12 cellular contexts compared by ENCODE assay signal in genomic region chr9:136995772-136996308, GRCh38. TPM values are rescaled to one million over a fixed set of nuclear protein-coding genes. Genes with fewer than 3 reads are reported as not detected.
DNase-seq lines count a peak whose midpoint lies in the region; FAIRE-seq and TF ChIP-seq lines count a peak whose summit lies in the region.
"Had no signal": no experiment of that assay in that cellular context is flagged by ENCODE, and none has a peak within 500 bp of the region (broad histone marks: within the 10 kb centered on the region; RNA-seq: fewer than 3 reads in every experiment).

No MANE protein-coding gene starts in this region.

- H3K9ac ChIP-seq in Karpas-422 (ENCODE audit: low read length) (no peak overlapping the region), mammary epithelial cell (ENCODE audit: insufficient read depth, low read length) (no peak overlapping the region), trophoblast cell (ENCODE audit: low read length) (peak overlapping the region; percentile 19)

- peak overlapping the region; percentile 30 for H3K4me2 ChIP-seq in Karpas-422 (ENCODE audit: low read depth, low read length, poor library complexity, severe bottlenecking)
- peak overlapping the region; percentile 83 for H3K4me2 ChIP-seq in mammary epithelial cell (ENCODE audit: insufficient read depth, low read depth, low read length)
- H3K4me2 ChIP-seq in trophoblast cell (ENCODE audit: low read length), result peak overlapping the region; percentile 57

- peak overlapping the region; percentile 61 for H3K4ac ChIP-seq in trophoblast cell (ENCODE audit: low read depth, low read length)

- peak overlapping the region; percentile 88 for H4K91ac ChIP-seq in trophoblast cell (ENCODE audit: low read depth, low read length)

- peak overlapping the region; percentile 57 for H2BK120ac ChIP-seq in trophoblast cell (ENCODE audit: insufficient read depth, low read length, poor library complexity)

- no peaks in the 10 kb centered on the region for H3K36me3 ChIP-seq in Karpas-422 (ENCODE audit: insufficient read depth, low read length)
- no peaks in the 10 kb centered on the region for H3K36me3 ChIP-seq in mammary epithelial cell (ENCODE audit: insufficient read depth, low read length)
- H3K36me3 ChIP-seq in trophoblast cell (ENCODE audit: control insufficient read depth in 1 of 2, insufficient read depth in 2 of 2, low read length in 2 of 2), result peaks cover 15 to 21% of the 10 kb centered on the region in 2 experiments

- intact Hi-C loops in mammary epithelial cell (cut with micrococcal nuclease), result loop anchor here (5.0 kb wide), 1 partner anchor 49 kb away; the partner anchor contains the start of gene C8G

- peak overlapping the region; percentile 80 for H4K12ac ChIP-seq in trophoblast cell (ENCODE audit: low read depth, low read length)

- peaks cover 30% of the 10 kb centered on the region for H3K4me1 ChIP-seq in Karpas-422 (ENCODE audit: low read length)
- H3K4me1 ChIP-seq in mammary epithelial cell (ENCODE audit: insufficient read depth, low read length), result peaks cover 38% of the 10 kb centered on the region
- peaks cover 44 to 60% of the 10 kb centered on the region in 2 experiments for H3K4me1 ChIP-seq in trophoblast cell (ENCODE audit: control insufficient read depth in 1 of 2, insufficient read depth in 2 of 2, low read length in 2 of 2)

- CTCF ChIA-PET in mammary epithelial cell (lab: Charles Lee; ENCODE audit: low non-redundant PET), result interaction anchor here (0.6 to 0.7 kb wide), 2 partner anchors 189 to 205 kb away, joined by 3 to 4 read pairs; partner anchors contain the start of gene TMEM141

- in situ Hi-C loops in mammary epithelial cell (cut with MboI; ENCODE audit: low sequenced_read_pairs in 2 of 2), result no loop called here

- dilution Hi-C loops in mammary epithelial cell (cut with HindIII; ENCODE audit: low sequenced_read_pairs), result no loop called here

- H4K20me1 ChIP-seq in Karpas-422 (ENCODE audit: insufficient read depth, low read depth, low read length), result peaks cover 6% of the 10 kb centered on the region; the same call in 1 of the 2 replicates
- H4K20me1 ChIP-seq in mammary epithelial cell (ENCODE audit: insufficient read depth, low read length), result no peaks in the 10 kb centered on the region

- no peaks in the 10 kb centered on the region for H3K9me2 ChIP-seq in Karpas-422 (replicated peaks; ENCODE audit: insufficient read depth, low read length)

- no peak for FAIRE-seq in GM12891 (lab: Jason Lieb, UNC)
- FAIRE-seq: A204.1, islet of Langerhans had no signal

- DNase-seq in DMS 273 (lab: John Stamatoyannopoulos, UW; ENCODE audit: unreplicated experiment), result peak; percentile 58
- no peak for DNase-seq in DMS 273 treated with DMSO at 0.1 percent for 48 hours (lab: John Stamatoyannopoulos, UW)
- DNase-seq in Karpas-422, result no peak
- DNase-seq in mammary epithelial cell, result no peak
- no peak for DNase-seq in trophoblast cell
- no peak for DNase-seq in dermis blood vessel endothelial cell
- no peak for DNase-seq in stimulated activated CD4-positive, alpha-beta T cell treated with anti-CD3 and anti-CD28 coated beads, Interleukin-4, amount 100 ng/mL, for 24 hours
- DNase-seq in GM12891 (ENCODE audit: insufficient read length, low spot score), result no peak
- DNase-seq: SHP77 treated with DMSO at 0.1 percent for 48 hours had no signal

- peak overlapping the region; percentile 96 for H2AK5ac ChIP-seq in trophoblast cell (ENCODE audit: low read length)

- TF ChIP-seq CTCF in mammary epithelial cell (conservative IDR thresholded peaks at IDR 0.05 in 1 of 2, IDR thresholded peaks at IDR 0.05 in 1 of 2; ENCODE audit: extremely low read depth in 1 of 2, insufficient read depth in 1 of 2, low read depth in 1 of 2, low read length in 2 of 2), result no peak

- H3K4me3 ChIP-seq in Karpas-422 (ENCODE audit: low read length), result no peak overlapping the region
- peak overlapping the region in 1 of 3 experiments; percentile 45 for H3K4me3 ChIP-seq in mammary epithelial cell (replicated peaks in 1 of 3; ENCODE audit: insufficient read depth in 1 of 3, low read depth in 2 of 3, low read length in 3 of 3)
- no peak overlapping the region for H3K4me3 ChIP-seq in trophoblast cell (ENCODE audit: low read depth, low read length)

- peak overlapping the region; percentile 83 for H2BK5ac ChIP-seq in trophoblast cell (ENCODE audit: low read depth, low read length, poor library complexity)

- peak overlapping the region; percentile 83 for H3K18ac ChIP-seq in trophoblast cell (ENCODE audit: low read length)

- H4K8ac ChIP-seq in trophoblast cell (ENCODE audit: low read depth, low read length), result peak overlapping the region; percentile 84

- 17% methylated on average over 3 of the region's 12 CpGs for WGBS in mammary epithelial cell (ENCODE audit: low coverage, missing lambda C conversion rate)
- no CpG with 5 or more reads among the region's 12 CpGs for WGBS in trophoblast cell (ENCODE audit: extremely low coverage, insufficient coverage, insufficient read length)

- H2AFZ ChIP-seq in Karpas-422 (ENCODE audit: low read length), result no peak overlapping the region
- no peak overlapping the region for H2AFZ ChIP-seq in mammary epithelial cell (ENCODE audit: low read depth, low read length)
- peak overlapping the region; percentile 30 for H2AFZ ChIP-seq in trophoblast cell (ENCODE audit: insufficient read depth, low read length, poor library complexity)

- H3K14ac ChIP-seq in trophoblast cell (ENCODE audit: low read length), result peak overlapping the region; percentile 86

- no peak overlapping the region for H3K23ac ChIP-seq in trophoblast cell (ENCODE audit: low read length)

- H3K79me2 ChIP-seq in Karpas-422 (ENCODE audit: low read length) (0 out of 2 replicates have a peak, but pooled peaks cover 5% of the 10 kb centered on the region), mammary epithelial cell (ENCODE audit: insufficient read depth, low read length) (peaks cover 12% of the 10 kb centered on the region), trophoblast cell (ENCODE audit: control insufficient read depth, insufficient read depth, low read length, poor library complexity) (peaks cover 15% of the 10 kb centered on the region)

- TF ChIP-seq POLR2A in GM12891 (IDR thresholded peaks at IDR 0.05; ENCODE audit: low read depth, low read length), result no peak

- H3K27ac ChIP-seq in Karpas-422 (ENCODE audit: low read length), result no peak overlapping the region
- H3K27ac ChIP-seq in mammary epithelial cell (ENCODE audit: insufficient read depth, low read depth, low read length), result no peak overlapping the region
- peak overlapping the region; percentile 63 for H3K27ac ChIP-seq in trophoblast cell (ENCODE audit: low read depth, low read length)
- H3K27ac ChIP-seq: HL-60 had no signal

- H3K79me1 ChIP-seq in trophoblast cell (ENCODE audit: low read length), result peaks cover 46% of the 10 kb centered on the region

- H3K27me3 ChIP-seq in Karpas-422 (ENCODE audit: low read length) (no peaks in the 10 kb centered on the region), mammary epithelial cell (ENCODE audit: insufficient read depth, low read length) (no peaks in the 10 kb centered on the region), trophoblast cell (ENCODE audit: insufficient read depth, low read length) (no peaks in the 10 kb centered on the region)

- BruUV-seq in mammary epithelial cell (replicated peaks; lab: Mats Ljungman, UMichigan), result no TSS peak

- peak overlapping the region; percentile 79 for H2BK12ac ChIP-seq in trophoblast cell (ENCODE audit: low read length)

- H3K9me3 ChIP-seq in Karpas-422 (ENCODE audit: low read length), result no peaks in the 10 kb centered on the region
- H3K9me3 ChIP-seq in mammary epithelial cell (replicated peaks; ENCODE audit: insufficient read depth, low read length), result no peaks in the 10 kb centered on the region
- H3K9me3 ChIP-seq in trophoblast cell (ENCODE audit: insufficient read depth, low read depth, low read length), result no peaks in the 10 kb centered on the region

TF ChIP-seq in GM12891, 5 proteins besides CTCF, POLR2A, EP300 and RAD21 (continues in another document):
- no peak for TF ChIP-seq PAX5 (IDR thresholded peaks at IDR 0.05; ENCODE audit: insufficient read depth, low read length, severe bottlenecking)
- TF ChIP-seq POU2F2 (IDR thresholded peaks at IDR 0.05; ENCODE audit: low read depth, low read length), result no peak
- no peak for TF ChIP-seq TAF1 (IDR thresholded peaks at IDR 0.05; ENCODE audit: low read depth, low read length)
- no peak for TF ChIP-seq SPI1 (IDR thresholded peaks at IDR 0.05; ENCODE audit: low read depth, low read length)

RNA-seq across cellular contexts. Expression of gene CLIC3, which starts 0.5 kb away (rescaled TPM):
- total RNA-seq in Karpas-422 (2014; rRNA removed; shearing (Covaris generic); ENCODE audit: low replicate concordance), result not detected in 2 replicates
- total RNA-seq in mammary epithelial cell (10 to 100 TPM in 1 of 2 donors, 1 to 10 TPM in 1; 9.5 to 27.0 TPM), dermis blood vessel endothelial cell (0.09 TPM in 1 of 2 replicates, not detected in the other)
- polyA plus RNA-seq in mammary epithelial cell, result 9.4 TPM
- polyA minus RNA-seq in mammary epithelial cell, result 1.1 TPM
- polyA plus RNA-seq in trophoblast cell (2013), result 116 and 128 TPM in 2 replicates
- polyA plus RNA-seq in GM12891 (2012; ENCODE audit: low read depth, missing spikeins), result 0.09 TPM

RNA-seq across cellular contexts. Expression of gene PAXX, which starts 3.6 kb away (rescaled TPM):
- total RNA-seq in Karpas-422 (2014; rRNA removed; shearing (Covaris generic); ENCODE audit: low replicate concordance), result 20.1 and 62.6 TPM in 2 replicates
- total RNA-seq in mammary epithelial cell, result 10 to 100 TPM in 1 of 2 donors, 1 to 10 TPM in 1; 6.8 to 35.2 TPM
- 23.7 TPM for polyA plus RNA-seq in mammary epithelial cell
- 29.1 TPM for polyA minus RNA-seq in mammary epithelial cell
- polyA plus RNA-seq in trophoblast cell (2013), result 85.0 and 88.0 TPM in 2 replicates
- 13.5 and 17.9 TPM in 2 replicates for total RNA-seq in dermis blood vessel endothelial cell
- 26.4 TPM for polyA plus RNA-seq in GM12891 (2012; ENCODE audit: low read depth, missing spikeins)

RNA-seq across cellular contexts. Expression of gene LCNL1, which starts 13.0 kb away (rescaled TPM):
- total RNA-seq in Karpas-422 (2014; rRNA removed; shearing (Covaris generic); ENCODE audit: low replicate concordance), result not detected in 2 replicates
- total RNA-seq in mammary epithelial cell, result under 1 TPM; 0.07 to 0.33 TPM
- not detected for polyA plus RNA-seq in mammary epithelial cell
- not detected for polyA minus RNA-seq in mammary epithelial cell
- 0.15 and 0.17 TPM in 2 replicates for polyA plus RNA-seq in trophoblast cell (2013)
- total RNA-seq in dermis blood vessel endothelial cell, result not detected in 2 replicates
- polyA plus RNA-seq in GM12891 (2012; ENCODE audit: low read depth, missing spikeins), result not detected

RNA-seq across cellular contexts. Expression of gene PTGDS, which starts 18.5 kb away (rescaled TPM):
- not detected in 2 replicates for total RNA-seq in Karpas-422 (2014; rRNA removed; shearing (Covaris generic); ENCODE audit: low replicate concordance)
- total RNA-seq in mammary epithelial cell (1 to 10 TPM in 1 of 2 donors, under 1 TPM in 1; 0.54 to 2.2 TPM), dermis blood vessel endothelial cell (0.17 and 0.60 TPM in 2 replicates)
- polyA plus RNA-seq in mammary epithelial cell, result not detected
- not detected for polyA minus RNA-seq in mammary epithelial cell
- polyA plus RNA-seq in trophoblast cell (2013), result 4.4 and 4.7 TPM in 2 replicates
- polyA plus RNA-seq in GM12891 (2012; ENCODE audit: low read depth, missing spikeins), result not detected

RNA-seq across cellular contexts. Expression of gene ABCA2, which starts 32.2 kb away (rescaled TPM):
- total RNA-seq in Karpas-422 (2014; rRNA removed; shearing (Covaris generic); ENCODE audit: low replicate concordance), result 2.4 and 6.4 TPM in 2 replicates
- total RNA-seq in mammary epithelial cell, result 10 to 100 TPM; 28.8 to 44.3 TPM
- polyA plus RNA-seq in mammary epithelial cell, result 24.9 TPM
- 45.9 TPM for polyA minus RNA-seq in mammary epithelial cell
- polyA plus RNA-seq in trophoblast cell (2013), result 6.9 and 7.1 TPM in 2 replicates
- total RNA-seq in dermis blood vessel endothelial cell, result 8.5 and 13.3 TPM in 2 replicates
- 3.1 TPM for polyA plus RNA-seq in GM12891 (2012; ENCODE audit: low read depth, missing spikeins)

Comparison
In these comparisons a context has a peak if more than half of its experiments do, and no peak if none do; other contexts are left out.
1. H3K4me2 ChIP-seq: peak in every context shown above with its lines; median percentile 83 in mammary epithelial cell; 57 in trophoblast cell; 30 in Karpas-422.